Comparison of ENCODE assay signal across 14 cellular contexts in genomic region chr4:183355405-183355804, GRCh38. TPM values are rescaled to one million over a fixed set of nuclear protein-coding genes. Genes with fewer than 3 reads are reported as not detected.
DNase-seq lines count a peak whose midpoint lies in the region; TF ChIP-seq lines count a peak whose summit lies in the region.
"Had no signal": no experiment of that assay in that cellular context is flagged by ENCODE, and none has a peak within 500 bp of the region (broad histone marks: within the 10 kb centered on the region; RNA-seq: fewer than 3 reads in every experiment).

No MANE protein-coding gene starts in this region.

- H3K9me3 ChIP-seq in transverse colon: no peaks in the 10 kb centered on the region
- H3K9me3 ChIP-seq: Peyer's patch, sigmoid colon, suprapubic skin had no signal

- POLR2A ChIA-PET in RWPE1 (lab: Yijun Ruan, JAX; ENCODE audit: low non-redundant PET): no interaction called here

- no peaks in the 10 kb centered on the region for H3K27me3 ChIP-seq in transverse colon
- H3K27me3 ChIP-seq: Peyer's patch, sigmoid colon, suprapubic skin had no signal

- H3K36me3 ChIP-seq in transverse colon: no peaks in the 10 kb centered on the region
- H3K36me3 ChIP-seq: Peyer's patch, sigmoid colon, suprapubic skin had no signal

- no peak for TF ChIP-seq CTCF in RWPE1 (conservative IDR thresholded peaks at IDR 0.05; ENCODE audit: low read depth)
- no peak for TF ChIP-seq CTCF in fibroblast of mammary gland (conservative IDR thresholded peaks at IDR 0.05; ENCODE audit: control insufficient read depth, insufficient read depth, low read depth, low read length)
- TF ChIP-seq CTCF in retinal pigment epithelial cell (conservative IDR thresholded peaks at IDR 0.05; ENCODE audit: low read depth, low read length): no peak
- TF ChIP-seq CTCF in transverse colon (IDR thresholded peaks at IDR 0.05): no peak

- no peaks in the 10 kb centered on the region for H3K4me1 ChIP-seq in transverse colon
- H3K4me1 ChIP-seq: Peyer's patch, sigmoid colon had no signal

- H3K27ac ChIP-seq in RWPE1 (no peak overlapping the region), transverse colon (no peak overlapping the region)
- H3K27ac ChIP-seq: Peyer's patch, sigmoid colon, suprapubic skin had no signal

- H3K4me3 ChIP-seq in fibroblast of mammary gland (ENCODE audit: control insufficient read depth, low read depth, low read length) (no peak overlapping the region), retinal pigment epithelial cell (ENCODE audit: low read length) (no peak overlapping the region), transverse colon (no peak overlapping the region)
- H3K4me3 ChIP-seq: Peyer's patch, sigmoid colon, suprapubic skin had no signal

- intact Hi-C loops in transverse colon (cut with DNase I; ENCODE audit: low total_unique reads): no loop called here

- CTCF ChIA-PET in RWPE1 (lab: Yijun Ruan, JAX): interaction anchor here (0.6 to 0.7 kb wide), 3 partner anchors 11 to 368 kb away, joined by 3 to 6 read pairs (median 3); no protein-coding TSS in a partner anchor

- in situ Hi-C loops in transverse colon (cut with MboI; ENCODE audit: low pct_ligation_motif_present in 1 of 4, low pct_unique_long_range_greater_than_20kb in 1 of 4, low sequenced_read_pairs in 3 of 4): no loop called here

- DNase-seq in H4 (ENCODE audit: low spot score): peak; percentile 71
- peak; percentile 47 for DNase-seq in RWPE1 (ENCODE audit: low spot score)
- peak; percentile 56 for DNase-seq in fibroblast of mammary gland (ENCODE audit: low read depth)
- DNase-seq in retinal pigment epithelial cell (ENCODE audit: low read depth): peak; percentile 93
- no peak for DNase-seq in transverse colon
- no peak for DNase-seq in SHP77 (lab: John Stamatoyannopoulos, UW)
- DNase-seq in activated CD4-positive, alpha-beta T cell treated with anti-CD3 and anti-CD28 coated beads for 48 hours: no peak
- DNase-seq: activated effector memory CD4-positive, alpha-beta T cell treated with anti-CD3 and anti-CD28 coated beads, Interleukin-2, amount 50 U/mL, for 16 hours; NCI-H446; sigmoid colon had no signal

- no peak for TF ChIP-seq EP300 in transverse colon (IDR thresholded peaks at IDR 0.05; ENCODE audit: low read depth)

- no peak for TF ChIP-seq POLR2A in transverse colon (IDR thresholded peaks at IDR 0.05)

- WGBS in transverse colon (ENCODE audit: low coverage in 1 of 2), 2 donors: 29 to 59% methylated on average over 4 of the region's 4 CpGs

RNA-seq across cellular contexts. Expression of gene CLDN24, which starts 33.2 kb away (rescaled TPM):
- not detected in 2 replicates for total RNA-seq in H4 (2014; rRNA removed; shearing (Covaris generic))
- not detected for total RNA-seq in transverse colon
- total RNA-seq: cerebellum, myocyte, Peyer's patch, sigmoid colon, suprapubic skin had no signal

RNA-seq across cellular contexts. Expression of gene CLDN22, which starts 35.3 kb away (rescaled TPM):
- total RNA-seq in H4 (2014; rRNA removed; shearing (Covaris generic)): not detected in 2 replicates
- total RNA-seq in transverse colon: not detected
- total RNA-seq: cerebellum, myocyte, Peyer's patch, sigmoid colon, suprapubic skin had no signal

Comparison
In these comparisons a context has a peak if more than half of its experiments do, and no peak if none do; other contexts are left out.
1. DNase-seq: peak in H4 (single experiment), RWPE1 (single experiment), fibroblast of mammary gland (single experiment) and retinal pigment epithelial cell (single experiment); none in transverse colon (single experiment), SHP77 (0 of 2) and activated CD4-positive, alpha-beta T cell treated with anti-CD3 and anti-CD28 coated beads for 48 hours (single experiment).